ENCODE assay signal across 8 cellular contexts in the genomic region with DNA sequence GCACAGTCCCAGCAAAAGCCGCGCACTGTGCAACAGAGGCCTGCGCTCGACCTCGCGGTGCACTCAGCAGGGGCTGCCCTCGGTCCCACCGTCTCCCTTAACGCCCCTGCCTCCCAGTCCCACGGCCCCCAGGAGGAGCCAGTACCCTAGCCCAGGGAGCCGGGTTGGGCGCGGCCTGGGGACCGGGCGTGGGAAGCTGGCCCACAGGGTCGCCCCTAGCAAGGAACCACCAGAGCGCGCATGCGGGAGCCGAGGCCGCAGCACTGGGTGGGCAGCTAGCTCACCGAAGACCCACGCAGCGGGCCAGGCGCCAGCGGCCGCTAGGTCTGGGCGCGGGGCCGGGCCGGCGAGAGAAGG. TPM values are rescaled to one million over a fixed set of nuclear protein-coding genes. Genes with fewer than 3 reads are reported as not detected.
DNase-seq lines count a peak whose midpoint lies in the region; ATAC-seq and TF ChIP-seq lines count a peak whose summit lies in the region.

No MANE protein-coding gene starts in this region.

- H3K9me3 Mint-ChIP-seq in nephron progenitor cell = peaks cover 7% of the 10 kb centered on the region

- peaks cover 3% of the 10 kb centered on the region for H3K4me1 Mint-ChIP-seq in nephron progenitor cell

- peak overlapping the region; percentile 72 for H3K4me3 ChIP-seq in epithelial cell of proximal tubule (ENCODE audit: low read depth, low read length)

- H3K36me3 Mint-ChIP-seq in nephron progenitor cell (ENCODE audit: low read depth) = no peaks in the 10 kb centered on the region

- H3K4me3 Mint-ChIP-seq in nephron progenitor cell = peak overlapping the region; percentile 60

- H3K27ac Mint-ChIP-seq in nephron progenitor cell = no peak overlapping the region

- peaks cover 25% of the 10 kb centered on the region for H3K27me3 Mint-ChIP-seq in nephron progenitor cell (ENCODE audit: low read depth, poor library complexity)

- TF ChIP-seq CTCF in epithelial cell of proximal tubule (conservative IDR thresholded peaks at IDR 0.05; ENCODE audit: low read depth, low read length) (no peak), nephron progenitor cell (IDR thresholded peaks at IDR 0.05) (no peak)

- peak; percentile 6 for ATAC-seq in HG03457 (IDR thresholded peaks at IDR 0.05; ENCODE audit: unreplicated experiment)

- peak; percentile 55 for DNase-seq in ELF-1 (ENCODE audit: low read depth, low spot score)
- no peak for DNase-seq in epithelial cell of proximal tubule (ENCODE audit: low read depth)
- DNase-seq in nephron progenitor cell = no peak
- DNase-seq in NCI-H524 (lab: John Stamatoyannopoulos, UW) = no peak
- DNase-seq in occipital lobe (lab: John Stamatoyannopoulos, UW) = no peak
- no peak for DNase-seq in GDM1 (lab: John Stamatoyannopoulos, UW)
- no peak for DNase-seq in D341Med (ENCODE audit: low spot score)

RNA-seq across cellular contexts. Expression of a gene that starts 21.6 kb away (rescaled TPM):
- 5.4 and 7.1 TPM in 2 replicates for total RNA-seq in epithelial cell of proximal tubule
- 73.5 TPM for total RNA-seq in occipital lobe
